ENCODE assay signal across 16 cellular contexts in genomic region chr14:76717508-76717907, GRCh38. TPM values are rescaled to one million over a fixed set of nuclear protein-coding genes. Genes with fewer than 3 reads are reported as not detected.
DNase-seq lines count a peak whose midpoint lies in the region; ATAC-seq and TF ChIP-seq lines count a peak whose summit lies in the region.
"Had no signal": no experiment of that assay in that cellular context is flagged by ENCODE, and none has a peak within 500 bp of the region (broad histone marks: within the 10 kb centered on the region; RNA-seq: fewer than 3 reads in every experiment).

No MANE protein-coding gene starts in this region.

- no peaks in the 10 kb centered on the region for H3K9me3 Mint-ChIP-seq in type B pancreatic cell

- no peaks in the 10 kb centered on the region for H3K9me3 ChIP-seq in left ventricle myocardium inferior (replicated peaks)
- no peaks in the 10 kb centered on the region for H3K9me3 ChIP-seq in right atrium auricular region
- no peaks in the 10 kb centered on the region for H3K9me3 ChIP-seq in esophagus muscularis mucosa
- H3K9me3 ChIP-seq: HAP-1 had no signal

- WGBS in esophagus muscularis mucosa, result 100% methylated on average over 7 of the region's 7 CpGs

- TF ChIP-seq CTCF in left ventricle myocardium inferior (IDR thresholded peaks at IDR 0.05; ENCODE audit: borderline replicate concordance) (no peak), right atrium auricular region (IDR thresholded peaks at IDR 0.05) (no peak), NB4 (IDR thresholded peaks at IDR 0.05; ENCODE audit: low read depth, low read length) (no peak), esophagus muscularis mucosa (IDR thresholded peaks at IDR 0.05) (no peak), type B pancreatic cell (conservative IDR thresholded peaks at IDR 0.05) (no peak)

- H3K27ac Mint-ChIP-seq in type B pancreatic cell, result no peak overlapping the region

- DNase-seq in left ventricle myocardium inferior (no peak), right atrium auricular region (ENCODE audit: low spot score) (no peak), NB4 (ENCODE audit: low read depth) (peak; percentile 14), esophagus muscularis mucosa (ENCODE audit: extremely low spot score) (peak; percentile 89), type B pancreatic cell (ENCODE audit: extremely low spot score, unreplicated experiment) (peak; percentile 43), RKO (ENCODE audit: low spot score) (no peak)
- no peak for DNase-seq in stimulated activated CD4-positive, alpha-beta T cell treated with anti-CD3 and anti-CD28 coated beads, Interleukin-15, amount 100 ng/mL, for 24 hours
- DNase-seq: COR-L47, DMS153, KBM-7, NCI-H1092, NCI-H748 treated with DMSO at 0.1 percent for 48 hours, PC-9, SW 1271 had no signal

- no peak overlapping the region for H3K4me3 Mint-ChIP-seq in type B pancreatic cell

- no peak overlapping the region for H3K4me3 ChIP-seq in left ventricle myocardium inferior
- no peak overlapping the region for H3K4me3 ChIP-seq in right atrium auricular region
- no peak overlapping the region for H3K4me3 ChIP-seq in NB4 (ENCODE audit: low read depth, low read length)
- no peak overlapping the region for H3K4me3 ChIP-seq in esophagus muscularis mucosa
- H3K4me3 ChIP-seq: HAP-1, PC-9 had no signal

- no peak for ATAC-seq in GM18517 (IDR thresholded peaks at IDR 0.05; ENCODE audit: unreplicated experiment)

- peak overlapping the region; percentile 88 for H3K27ac ChIP-seq in left ventricle myocardium inferior (replicated peaks)
- H3K27ac ChIP-seq in right atrium auricular region, result peak overlapping the region in 1 of 2 donors; percentile 78
- no peak overlapping the region for H3K27ac ChIP-seq in esophagus muscularis mucosa (replicated peaks in 1 of 4)
- H3K27ac ChIP-seq: PC-9 had no signal

- H3K36me3 Mint-ChIP-seq in type B pancreatic cell, result no peaks in the 10 kb centered on the region

- TF ChIP-seq POLR2A in NB4 (IDR thresholded peaks at IDR 0.05; ENCODE audit: extremely low read depth, insufficient read length), result no peak
- TF ChIP-seq POLR2A in esophagus muscularis mucosa (IDR thresholded peaks at IDR 0.05; ENCODE audit: low read depth), result no peak

- H3K4me1 ChIP-seq in left ventricle myocardium inferior, result peaks cover 89% of the 10 kb centered on the region
- peaks cover 0 to 71% of the 10 kb centered on the region in 2 donors for H3K4me1 ChIP-seq in right atrium auricular region
- peaks cover 26 to 64% (median 35%) of the 10 kb centered on the region in 4 donors for H3K4me1 ChIP-seq in esophagus muscularis mucosa

- H3K27me3 ChIP-seq in left ventricle myocardium inferior (ENCODE audit: low read depth), result no peaks in the 10 kb centered on the region
- H3K27me3 ChIP-seq in right atrium auricular region, result no peaks in the 10 kb centered on the region
- H3K27me3 ChIP-seq in esophagus muscularis mucosa, result peaks cover 0 to 5% (median 0%) of the 10 kb centered on the region in 4 donors

- no peak for TF ChIP-seq EP300 in esophagus muscularis mucosa (IDR thresholded peaks at IDR 0.05)

- H3K36me3 ChIP-seq in left ventricle myocardium inferior (no peaks in the 10 kb centered on the region), right atrium auricular region (no peaks in the 10 kb centered on the region), esophagus muscularis mucosa (no peaks in the 10 kb centered on the region)
- H3K36me3 ChIP-seq: HAP-1 had no signal

- H3K27me3 Mint-ChIP-seq in type B pancreatic cell, result peaks cover 6% of the 10 kb centered on the region

- intact Hi-C loops in left ventricle myocardium inferior (cut with micrococcal nuclease) (no loop called here), esophagus muscularis mucosa (cut with DNase I) (no loop called here)

- peaks cover 26% of the 10 kb centered on the region for H3K4me1 Mint-ChIP-seq in type B pancreatic cell (ENCODE audit: unreplicated experiment)

RNA-seq across cellular contexts. Expression of gene VASH1, which starts 43.8 kb away (rescaled TPM):
- total RNA-seq in left ventricle myocardium inferior (12.4 TPM), right atrium auricular region (10 to 100 TPM; 14.3 to 26.1 TPM), esophagus muscularis mucosa (10 to 100 TPM in 2 of 4 donors, 1 to 10 TPM in 2; 5.6 to 17.5 (median 9.2) TPM), type B pancreatic cell (ENCODE audit: low replicate concordance) (4.3 and 28.8 TPM in 2 replicates)

Comparison
In these comparisons a context has a peak if more than half of its experiments do, and no peak if none do; other contexts are left out.
1. DNase-seq: peak in NB4 (single experiment), esophagus muscularis mucosa (single experiment) and type B pancreatic cell (single experiment); none in left ventricle myocardium inferior (single experiment), right atrium auricular region (single experiment), stimulated activated CD4-positive, alpha-beta T cell treated with anti-CD3 and anti-CD28 coated beads, Interleukin-15, amount 100 ng/mL, for 24 hours (single experiment) and RKO (single experiment).